9 cellular contexts compared by ENCODE assay signal in genomic region chr2:166373951-166374350, GRCh38. TPM values are rescaled to one million over a fixed set of nuclear protein-coding genes. Genes with fewer than 3 reads are reported as not detected.
DNase-seq lines count a peak whose midpoint lies in the region; ATAC-seq and TF ChIP-seq lines count a peak whose summit lies in the region.
"Had no signal": no experiment of that assay in that cellular context is flagged by ENCODE, and none has a peak within 500 bp of the region (broad histone marks: within the 10 kb centered on the region; RNA-seq: fewer than 3 reads in every experiment).

No MANE protein-coding gene starts in this region.

- ATAC-seq in SK-N-SH treated with all-trans-retinoic acid at 6 μM for 48 hours, result peak; percentile 40

- peak; percentile 78 for DNase-seq in EH (ENCODE audit: low read depth)
- peak; percentile 74 for DNase-seq in M059J (ENCODE audit: low read depth)
- peak; percentile 54 for DNase-seq in islet precursor cell
- no peak for DNase-seq in NCI-H446 treated with DMSO at 0.1 percent for 48 hours (lab: John Stamatoyannopoulos, UW)
- DNase-seq in NOMO-1 treated with dmso at 0.1 percent for 144 hours (lab: John Stamatoyannopoulos, UW; ENCODE audit: unreplicated experiment), result no peak
- DNase-seq in hippocampal formation (lab: John Stamatoyannopoulos, UW), result no peak
- no peak for DNase-seq in activated T-cell treated with anti-CD3 and anti-CD28 coated beads for 4 hours
- DNase-seq: stimulated activated naive B cell treated with anti-CD40 and anti-IgM and Interleukin-4, amounts not matched to agents 10 μg/mL and 1 μg/mL and 100 μg/mL, for 72 hours had no signal

TF ChIP-seq in SK-N-SH treated with all-trans-retinoic acid at 6 μM for 48 hours, 23 proteins besides CTCF, POLR2A, EP300 and RAD21:
- TF ChIP-seq ZNF70 (CRISPR knock-in tag; IDR thresholded peaks at IDR 0.05) (no peak), ARNTL (CRISPR knock-in tag; IDR thresholded peaks at IDR 0.05; ENCODE audit: borderline replicate concordance, low read depth) (no peak), ZC3H10 (CRISPR knock-in tag; IDR thresholded peaks at IDR 0.05) (no peak), ZFP30 (CRISPR knock-in tag; IDR thresholded peaks at IDR 0.05) (no peak), PATZ1 (CRISPR knock-in tag; IDR thresholded peaks at IDR 0.05; ENCODE audit: borderline replicate concordance) (no peak), GLIS3 (CRISPR knock-in tag; IDR thresholded peaks at IDR 0.05) (no peak), ZFP3 (CRISPR knock-in tag; IDR thresholded peaks at IDR 0.05) (no peak), ZNF565 (CRISPR knock-in tag; conservative IDR thresholded peaks at IDR 0.05; ENCODE audit: low read depth) (no peak), OSR1 (CRISPR knock-in tag; IDR thresholded peaks at IDR 0.05) (no peak), ZNF8 (CRISPR knock-in tag; IDR thresholded peaks at IDR 0.05) (no peak), TOX (CRISPR knock-in tag; IDR thresholded peaks at IDR 0.05; ENCODE audit: borderline replicate concordance) (no peak), TCF4 (CRISPR knock-in tag; IDR thresholded peaks at IDR 0.05; ENCODE audit: borderline replicate concordance) (no peak), CREB5 (CRISPR knock-in tag; IDR thresholded peaks at IDR 0.05; ENCODE audit: low read depth) (no peak), ESRRG (CRISPR knock-in tag; IDR thresholded peaks at IDR 0.05) (no peak), PPARA (CRISPR knock-in tag; IDR thresholded peaks at IDR 0.05; ENCODE audit: borderline replicate concordance) (no peak), CSRNP3 (CRISPR knock-in tag; IDR thresholded peaks at IDR 0.05) (no peak), RARB (CRISPR knock-in tag; IDR thresholded peaks at IDR 0.05) (no peak)
- TF ChIP-seq, protein P1, sequence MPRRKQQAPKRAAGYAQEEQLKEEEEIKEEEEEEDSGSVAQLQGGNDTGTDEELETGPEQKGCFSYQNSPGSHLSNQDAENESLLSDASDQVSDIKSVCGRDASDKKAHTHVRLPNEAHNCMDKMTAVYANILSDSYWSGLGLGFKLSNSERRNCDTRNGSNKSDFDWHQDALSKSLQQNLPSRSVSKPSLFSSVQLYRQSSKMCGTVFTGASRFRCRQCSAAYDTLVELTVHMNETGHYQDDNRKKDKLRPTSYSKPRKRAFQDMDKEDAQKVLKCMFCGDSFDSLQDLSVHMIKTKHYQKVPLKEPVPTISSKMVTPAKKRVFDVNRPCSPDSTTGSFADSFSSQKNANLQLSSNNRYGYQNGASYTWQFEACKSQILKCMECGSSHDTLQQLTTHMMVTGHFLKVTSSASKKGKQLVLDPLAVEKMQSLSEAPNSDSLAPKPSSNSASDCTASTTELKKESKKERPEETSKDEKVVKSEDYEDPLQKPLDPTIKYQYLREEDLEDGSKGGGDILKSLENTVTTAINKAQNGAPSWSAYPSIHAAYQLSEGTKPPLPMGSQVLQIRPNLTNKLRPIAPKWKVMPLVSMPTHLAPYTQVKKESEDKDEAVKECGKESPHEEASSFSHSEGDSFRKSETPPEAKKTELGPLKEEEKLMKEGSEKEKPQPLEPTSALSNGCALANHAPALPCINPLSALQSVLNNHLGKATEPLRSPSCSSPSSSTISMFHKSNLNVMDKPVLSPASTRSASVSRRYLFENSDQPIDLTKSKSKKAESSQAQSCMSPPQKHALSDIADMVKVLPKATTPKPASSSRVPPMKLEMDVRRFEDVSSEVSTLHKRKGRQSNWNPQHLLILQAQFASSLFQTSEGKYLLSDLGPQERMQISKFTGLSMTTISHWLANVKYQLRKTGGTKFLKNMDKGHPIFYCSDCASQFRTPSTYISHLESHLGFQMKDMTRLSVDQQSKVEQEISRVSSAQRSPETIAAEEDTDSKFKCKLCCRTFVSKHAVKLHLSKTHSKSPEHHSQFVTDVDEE (CRISPR knock-in tag; IDR thresholded peaks at IDR 0.05), result no peak

RNA-seq across cellular contexts. Expression of gene SCN9A, which starts 1.8 kb away (rescaled TPM):
- total RNA-seq in M059J (2014; rRNA removed; shearing (Covaris generic)), result 0.42 and 0.86 TPM in 2 replicates

Comparison
In these comparisons a context has a peak if more than half of its experiments do, and no peak if none do; other contexts are left out.
1. DNase-seq: peak in EH (single experiment), M059J (single experiment) and islet precursor cell (single experiment); none in NCI-H446 treated with DMSO at 0.1 percent for 48 hours (single experiment), NOMO-1 treated with dmso at 0.1 percent for 144 hours (single experiment), hippocampal formation (0 of 2) and activated T-cell treated with anti-CD3 and anti-CD28 coated beads for 4 hours (single experiment).